Comparison of ENCODE assay signal across 12 cellular contexts in genomic region chr17:79006001-79006400, GRCh38. TPM values are rescaled to one million over a fixed set of nuclear protein-coding genes. Genes with fewer than 3 reads are reported as not detected.
DNase-seq lines count a peak whose midpoint lies in the region; ATAC-seq and TF ChIP-seq lines count a peak whose summit lies in the region.
"Had no signal": no experiment of that assay in that cellular context is flagged by ENCODE, and none has a peak within 500 bp of the region (broad histone marks: within the 10 kb centered on the region; RNA-seq: fewer than 3 reads in every experiment).

No MANE protein-coding gene starts in this region.

- H3K9ac ChIP-seq in DND-41 (ENCODE audit: low read depth, low read length): peak overlapping the region; percentile 7; the same call in 1 of the 2 replicates
- peak overlapping the region in 1 of 2 donors; percentile 80 for H3K9ac ChIP-seq in colonic mucosa (ENCODE audit: low read depth in 2 of 2, low read length in 2 of 2)

- no peak overlapping the region for H3K4me3 Mint-ChIP-seq in nephron progenitor cell
- H3K4me3 Mint-ChIP-seq: activated B cell treated with CpG ODN at 0.5 μM for 24 hours had no signal

- H4K20me1 ChIP-seq in DND-41 (ENCODE audit: insufficient read depth, low read length): peaks cover 67% of the 10 kb centered on the region

- H3K4me2 ChIP-seq in DND-41 (ENCODE audit: insufficient read depth, low read length): peak overlapping the region; percentile 42; the same call in 1 of the 2 replicates

- peak overlapping the region; percentile 16 for H3K27ac Mint-ChIP-seq in nephron progenitor cell
- H3K27ac Mint-ChIP-seq: activated B cell treated with CpG ODN at 0.5 μM for 24 hours had no signal

- H3K36me3 ChIP-seq in DND-41 (ENCODE audit: insufficient read depth, low read length): peaks cover 42% of the 10 kb centered on the region
- no peaks in the 10 kb centered on the region for H3K36me3 ChIP-seq in colonic mucosa
- peaks cover 0 to 8% of the 10 kb centered on the region in 2 donors for H3K36me3 ChIP-seq in vagina
- H3K36me3 ChIP-seq: right atrium auricular region had no signal

- peaks cover 4% of the 10 kb centered on the region for H3K9me3 Mint-ChIP-seq in nephron progenitor cell
- H3K9me3 Mint-ChIP-seq: activated B cell treated with CpG ODN at 0.5 μM for 24 hours had no signal

- no peak overlapping the region for H2AFZ ChIP-seq in DND-41 (ENCODE audit: low read depth, low read length)

- H3K9me3 ChIP-seq in DND-41 (ENCODE audit: insufficient read depth, low read length, severe bottlenecking) (no peaks in the 10 kb centered on the region), colonic mucosa (no peaks in the 10 kb centered on the region), vagina (no peaks in the 10 kb centered on the region)
- H3K9me3 ChIP-seq: right atrium auricular region had no signal

- TF ChIP-seq CTCF in C4-2B (conservative IDR thresholded peaks at IDR 0.05) (no peak), DND-41 (IDR thresholded peaks at IDR 0.05; ENCODE audit: borderline replicate concordance, extremely low read depth, low read length, poor library complexity, severe bottlenecking) (no peak), colonic mucosa (IDR thresholded peaks at IDR 0.05) (no peak), nephron progenitor cell (IDR thresholded peaks at IDR 0.05) (no peak), vagina (IDR thresholded peaks at IDR 0.05) (no peak)

- intact Hi-C loops in colonic mucosa (cut with DNase I) (no loop called here), vagina (cut with DNase I) (no loop called here)

- DNase-seq in DND-41 (no peak), colonic mucosa (peak; percentile 70), nephron progenitor cell (no peak), SIG-M5 treated with dmso at 0.1 percent for 504 hours (lab: John Stamatoyannopoulos, UW; ENCODE audit: unreplicated experiment) (no peak), vagina (ENCODE audit: extremely low spot score in 2 of 2) (no peak), amygdala (lab: John Stamatoyannopoulos, UW) (no peak)
- DNase-seq: activated B cell treated with CpG ODN at 0.5 μM for 24 hours; activated naive CD4-positive, alpha-beta T cell; Kasumi-1 had no signal

- H3K4me1 ChIP-seq in DND-41 (ENCODE audit: insufficient read depth, low read length) (peaks cover 47% of the 10 kb centered on the region), colonic mucosa (peaks cover 33% of the 10 kb centered on the region), vagina (peaks cover 54% of the 10 kb centered on the region)

- H3K79me2 ChIP-seq in DND-41 (ENCODE audit: insufficient read depth, low read length): peaks cover 84% of the 10 kb centered on the region

- peaks cover 63% of the 10 kb centered on the region for H3K4me1 Mint-ChIP-seq in nephron progenitor cell

- H3K4me3 ChIP-seq in DND-41 (ENCODE audit: low read depth in 1 of 2, low read length in 2 of 2) (no peak overlapping the region), colonic mucosa (peak overlapping the region; percentile 3), vagina (no peak overlapping the region)
- H3K4me3 ChIP-seq: right atrium auricular region had no signal

- peak overlapping the region; percentile 98 for H3K27ac ChIP-seq in C4-2B
- peak overlapping the region; percentile 35 for H3K27ac ChIP-seq in DND-41 (ENCODE audit: low read length)
- H3K27ac ChIP-seq in colonic mucosa: peak overlapping the region; percentile 92
- no peak overlapping the region for H3K27ac ChIP-seq in vagina
- H3K27ac ChIP-seq: right atrium auricular region had no signal

- H3K27me3 ChIP-seq in DND-41 (ENCODE audit: insufficient read depth, low read length, poor library complexity) (no peaks in the 10 kb centered on the region), colonic mucosa (no peaks in the 10 kb centered on the region), vagina (no peaks in the 10 kb centered on the region)
- H3K27me3 ChIP-seq: right atrium auricular region had no signal

- peaks cover 5% of the 10 kb centered on the region for H3K36me3 Mint-ChIP-seq in nephron progenitor cell (ENCODE audit: low read depth)

- no peak for TF ChIP-seq POLR2A in vagina (IDR thresholded peaks at IDR 0.05)

- ATAC-seq in DND-41 (ENCODE audit: insufficient read depth, low read depth) (no peak), GM21576 (IDR thresholded peaks at IDR 0.05; ENCODE audit: unreplicated experiment) (no peak)

- H3K27me3 Mint-ChIP-seq in nephron progenitor cell (ENCODE audit: low read depth, poor library complexity): peaks cover under 1% of the 10 kb centered on the region
- H3K27me3 Mint-ChIP-seq: activated B cell treated with CpG ODN at 0.5 μM for 24 hours had no signal

RNA-seq across cellular contexts. Expression of gene CANT1, which starts 3.6 kb away (rescaled TPM):
- total RNA-seq in colonic mucosa: 100 to 1,000 TPM; 247 to 390 TPM
- 23.1 TPM for total RNA-seq in vagina

RNA-seq across cellular contexts. Expression of gene C1QTNF1, which starts 18.0 kb away (rescaled TPM):
- total RNA-seq in colonic mucosa (10 to 100 TPM; 10.4 to 12.1 TPM), vagina (30.7 TPM)
- total RNA-seq: activated B cell treated with CpG ODN at 0.5 μM for 24 hours had no signal

RNA-seq across cellular contexts. Expression of gene LGALS3BP, which starts 26.3 kb away (rescaled TPM):
- 100 to 1,000 TPM; 635 to 674 TPM for total RNA-seq in colonic mucosa
- 488 TPM for total RNA-seq in vagina

Comparison
In these comparisons a context has a peak if more than half of its experiments do, and no peak if none do; other contexts are left out.
1. RNA of gene CANT1, which starts 3.6 kb away (total RNA-seq): 247 to 390 TPM in colonic mucosa; 23.1 TPM in vagina (single experiment); every median in the first group is over 10 times any median in the second.